Comparison of ENCODE assay signal across 10 cellular contexts in the genomic region with DNA sequence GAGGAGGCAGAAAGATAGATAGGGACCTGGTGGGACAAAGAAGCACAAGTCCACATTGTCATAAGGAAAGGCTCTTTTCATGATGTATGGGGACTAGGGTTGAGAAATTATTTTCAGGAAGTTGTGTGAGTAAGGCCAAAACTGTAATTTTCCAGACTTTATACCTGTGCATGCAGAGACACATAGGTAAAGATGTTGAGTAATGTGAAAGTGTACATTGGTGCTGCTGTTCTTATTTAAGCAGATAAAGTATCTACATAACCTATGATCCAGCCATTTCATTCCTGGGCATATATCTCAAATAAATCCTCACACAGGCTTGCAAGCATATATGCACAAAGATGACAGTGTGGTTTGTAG.
"Had no signal": no experiment of that assay in that cellular context is flagged by ENCODE, and none has a peak within 500 bp of the region (broad histone marks: within the 10 kb centered on the region; RNA-seq: fewer than 3 reads in every experiment).

No MANE protein-coding gene starts in this region.

- H3K4me1 ChIP-seq: breast epithelium, upper lobe of right lung had no signal

- H3K9me3 ChIP-seq: breast epithelium, gastroesophageal sphincter, left ventricle myocardium inferior, sigmoid colon, upper lobe of right lung had no signal

- H3K27ac ChIP-seq: breast epithelium, gastroesophageal sphincter, left ventricle myocardium inferior, sigmoid colon, upper lobe of right lung, WERI-Rb-1 had no signal

- H3K27ac Mint-ChIP-seq: activated CD4-positive, alpha-beta T cell treated with anti-CD3 and anti-CD28 coated beads, Interleukin-2, amount 10 ng/mL, durations not matched to agents 24 days and 14 days; nephron; T-cell had no signal

- H3K36me3 ChIP-seq: breast epithelium, gastroesophageal sphincter, left ventricle myocardium inferior, sigmoid colon, upper lobe of right lung, WERI-Rb-1 had no signal

- H3K4me3 Mint-ChIP-seq: activated CD4-positive, alpha-beta T cell treated with anti-CD3 and anti-CD28 coated beads, Interleukin-2, amount 10 ng/mL, durations not matched to agents 24 days and 14 days; activated naive CD4-positive, alpha-beta T cell treated with anti-CD3 and anti-CD28 coated beads, Interleukin-2, amount 50 U/mL, for 24 hours; nephron; T-cell had no signal

- H3K4me1 Mint-ChIP-seq: nephron had no signal

- H3K9me3 Mint-ChIP-seq: activated CD4-positive, alpha-beta T cell treated with anti-CD3 and anti-CD28 coated beads, Interleukin-2, amount 10 ng/mL, durations not matched to agents 24 days and 14 days; activated naive CD4-positive, alpha-beta T cell treated with anti-CD3 and anti-CD28 coated beads, Interleukin-2, amount 50 U/mL, for 24 hours; nephron; T-cell had no signal

- H3K27me3 ChIP-seq: breast epithelium, gastroesophageal sphincter, sigmoid colon, upper lobe of right lung had no signal

- H3K36me3 Mint-ChIP-seq: activated naive CD4-positive, alpha-beta T cell treated with anti-CD3 and anti-CD28 coated beads, Interleukin-2, amount 50 U/mL, for 24 hours; T-cell had no signal
